12 cellular contexts compared by ENCODE assay signal in the genomic region with DNA sequence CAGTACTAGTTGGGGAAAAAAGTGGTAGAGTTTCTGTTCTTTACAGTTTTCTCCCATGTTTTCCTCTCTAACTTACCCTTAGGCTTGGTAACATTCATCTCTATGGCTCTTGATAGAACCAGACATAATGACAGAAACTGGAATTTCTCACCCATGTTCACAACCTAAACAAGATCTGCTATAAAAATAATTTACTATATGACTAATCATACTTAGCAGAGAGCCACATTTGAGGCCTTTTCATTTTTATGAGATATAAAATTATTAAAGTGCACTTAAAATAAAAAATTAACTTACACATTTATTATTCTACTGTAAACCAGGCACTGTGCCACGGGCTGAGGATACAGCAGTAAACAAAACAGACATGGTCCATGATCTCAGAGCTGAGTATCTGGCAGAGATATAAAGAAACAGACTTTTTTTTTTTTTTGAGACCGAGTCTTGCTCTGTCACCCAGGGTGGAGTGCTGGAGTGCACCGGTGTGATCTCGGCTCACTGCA.
A peak's percentile ranks its signal among the peaks of the same experiment; 100 is the strongest.
DNase-seq lines count a peak whose midpoint lies in the region; ATAC-seq and TF ChIP-seq lines count a peak whose summit lies in the region.
"Had no signal": no experiment of that assay in that cellular context is flagged by ENCODE, and none has a peak within 500 bp of the region (broad histone marks: within the 10 kb centered on the region; RNA-seq: fewer than 3 reads in every experiment).

No MANE protein-coding gene starts in this region.

- no peak overlapping the region for H3K27ac Mint-ChIP-seq in CD8-positive, alpha-beta memory T cell
- H3K27ac Mint-ChIP-seq in activated CD4-positive, alpha-beta memory T cell treated with anti-CD3 and anti-CD28 coated beads, Interleukin-2, amount 10 ng/mL, durations not matched to agents 7 days and 5 days: no peak overlapping the region

- no peaks in the 10 kb centered on the region for H3K36me3 ChIP-seq in CD8-positive, alpha-beta memory T cell (ENCODE audit: insufficient read depth, low read length)
- H3K36me3 ChIP-seq in mucosa of descending colon (ENCODE audit: low read depth): no peaks in the 10 kb centered on the region

- no peak overlapping the region for H3K4me3 ChIP-seq in CD8-positive, alpha-beta memory T cell (ENCODE audit: low read length)
- no peak overlapping the region for H3K4me3 ChIP-seq in mucosa of descending colon
- H3K4me3 ChIP-seq: body of pancreas had no signal

- CTCF ChIA-PET in CD8-positive, alpha-beta memory T cell (lab: Charles Lee): interaction anchor here (0.9 kb wide), 1 partner anchor 13 kb away, joined by 3 read pairs; no protein-coding TSS in a partner anchor
- CTCF ChIA-PET in activated CD4-positive, alpha-beta memory T cell treated with anti-CD3 and anti-CD28 coated beads, Interleukin-2, amount 10 ng/mL, durations not matched to agents 7 days and 5 days (lab: Charles Lee): no interaction called here

- H3K4me1 Mint-ChIP-seq in CD8-positive, alpha-beta memory T cell: peaks cover under 1 to 4% (median 2%) of the 10 kb centered on the region in 3 donors
- H3K4me1 Mint-ChIP-seq in activated CD4-positive, alpha-beta memory T cell treated with anti-CD3 and anti-CD28 coated beads, Interleukin-2, amount 10 ng/mL, durations not matched to agents 7 days and 5 days: peaks cover 71% of the 10 kb centered on the region

- intact Hi-C loops in mucosa of descending colon (cut with DNase I, micrococcal nuclease): no loop called here

- DNase-seq in CD8-positive, alpha-beta memory T cell: no peak
- DNase-seq in M059J (ENCODE audit: low read depth): peak; percentile 37
- DNase-seq in dedifferentiated amniotic fluid mesenchymal stem cell (ENCODE audit: extremely low spot score): peak; percentile 24
- DNase-seq in mucosa of descending colon: peak in 1 of 3 donors; percentile 26
- no peak for DNase-seq in iPS-NIHi7 (ENCODE audit: extremely low spot score)
- no peak for DNase-seq in hippocampal formation (lab: John Stamatoyannopoulos, UW)
- DNase-seq in activated CD4-positive, alpha-beta memory T cell treated with anti-CD3 and anti-CD28 coated beads, Interleukin-2, amount 10 ng/mL, durations not matched to agents 7 days and 5 days: no peak
- DNase-seq in ureter (ENCODE audit: low spot score): no peak
- DNase-seq: activated CD4-positive, alpha-beta T cell treated with anti-CD3 and anti-CD28 coated beads for 48 hours; body of pancreas; NCI-H1417 treated with DMSO at 0.1 percent for 48 hours; stimulated activated naive CD4-positive, alpha-beta T cell treated with Interleukin-2 at 50 U/mL for 16 hours had no signal

- H3K36me3 Mint-ChIP-seq in CD8-positive, alpha-beta memory T cell: no peaks in the 10 kb centered on the region
- H3K36me3 Mint-ChIP-seq in activated CD4-positive, alpha-beta memory T cell treated with anti-CD3 and anti-CD28 coated beads, Interleukin-2, amount 10 ng/mL, durations not matched to agents 7 days and 5 days (ENCODE audit: low read depth): peaks cover 48% of the 10 kb centered on the region

- peak; percentile 69 for ATAC-seq in mucosa of descending colon
- ATAC-seq: body of pancreas had no signal

- H3K4me3 Mint-ChIP-seq in CD8-positive, alpha-beta memory T cell: no peak overlapping the region
- no peak overlapping the region for H3K4me3 Mint-ChIP-seq in activated CD4-positive, alpha-beta memory T cell treated with anti-CD3 and anti-CD28 coated beads, Interleukin-2, amount 10 ng/mL, durations not matched to agents 7 days and 5 days

- no peaks in the 10 kb centered on the region for H3K9me3 Mint-ChIP-seq in CD8-positive, alpha-beta memory T cell
- peaks cover 5% of the 10 kb centered on the region for H3K9me3 Mint-ChIP-seq in activated CD4-positive, alpha-beta memory T cell treated with anti-CD3 and anti-CD28 coated beads, Interleukin-2, amount 10 ng/mL, durations not matched to agents 7 days and 5 days

- H3K27ac ChIP-seq in CD8-positive, alpha-beta memory T cell (ENCODE audit: low read depth, low read length): peak overlapping the region; percentile 6
- H3K27ac ChIP-seq: body of pancreas had no signal

- peaks cover 3 to 5% of the 10 kb centered on the region in 2 donors for H3K27me3 Mint-ChIP-seq in CD8-positive, alpha-beta memory T cell
- no peaks in the 10 kb centered on the region for H3K27me3 Mint-ChIP-seq in activated CD4-positive, alpha-beta memory T cell treated with anti-CD3 and anti-CD28 coated beads, Interleukin-2, amount 10 ng/mL, durations not matched to agents 7 days and 5 days

- TF ChIP-seq CTCF in mucosa of descending colon (IDR thresholded peaks at IDR 0.05): no peak

- POLR2A ChIA-PET in CD8-positive, alpha-beta memory T cell (lab: Charles Lee): no interaction called here
- POLR2A ChIA-PET in activated CD4-positive, alpha-beta memory T cell treated with anti-CD3 and anti-CD28 coated beads, Interleukin-2, amount 10 ng/mL, durations not matched to agents 7 days and 5 days (lab: Charles Lee): interaction anchor here (0.8 to 1.2 kb wide), 2 partner anchors 8 to 99 kb away, joined by 3 to 5 read pairs; a partner anchor contains a TSS

- no peaks in the 10 kb centered on the region for H3K9me3 ChIP-seq in CD8-positive, alpha-beta memory T cell (ENCODE audit: low read length)
- H3K9me3 ChIP-seq in mucosa of descending colon: no peaks in the 10 kb centered on the region
- H3K9me3 ChIP-seq: body of pancreas had no signal

- H3K4me1 ChIP-seq in CD8-positive, alpha-beta memory T cell (ENCODE audit: insufficient read depth, low read length): no peaks in the 10 kb centered on the region
- peaks cover 13% of the 10 kb centered on the region for H3K4me1 ChIP-seq in mucosa of descending colon (ENCODE audit: low read depth)
- H3K4me1 ChIP-seq: body of pancreas had no signal

- H3K27me3 ChIP-seq in CD8-positive, alpha-beta memory T cell (ENCODE audit: insufficient read depth, low read length, poor library complexity, severe bottlenecking): no peaks in the 10 kb centered on the region
- H3K27me3 ChIP-seq: body of pancreas had no signal

Comparison
In these comparisons a context has a peak if more than half of its experiments do, and no peak if none do; other contexts are left out.
1. DNase-seq: peak in M059J (single experiment) and dedifferentiated amniotic fluid mesenchymal stem cell (single experiment); none in CD8-positive, alpha-beta memory T cell (0 of 5), iPS-NIHi7 (single experiment), hippocampal formation (0 of 2), activated CD4-positive, alpha-beta memory T cell treated with anti-CD3 and anti-CD28 coated beads, Interleukin-2, amount 10 ng/mL, durations not matched to agents 7 days and 5 days (single experiment) and ureter (single experiment).